27 cellular contexts compared by ENCODE assay signal in genomic region chrX:28609917-28610613, GRCh38. TPM values are rescaled to one million over a fixed set of nuclear protein-coding genes. Genes with fewer than 3 reads are reported as not detected.
DNase-seq lines count a peak whose midpoint lies in the region; ATAC-seq and TF ChIP-seq lines count a peak whose summit lies in the region.
"Had no signal": no experiment of that assay in that cellular context is flagged by ENCODE, and none has a peak within 500 bp of the region (broad histone marks: within the 10 kb centered on the region; RNA-seq: fewer than 3 reads in every experiment).

No MANE protein-coding gene starts in this region.

- H3K27me3 ChIP-seq in MG63, result no peaks in the 10 kb centered on the region
- H3K27me3 ChIP-seq in stomach, result no peaks in the 10 kb centered on the region
- H3K27me3 ChIP-seq: brain microvascular endothelial cell, gastroesophageal sphincter, neural progenitor cell, testis had no signal

- intact Hi-C loops in left cardiac atrium (cut with DNase I) (loop anchor here in 1 of 2 donors (5.0 kb wide), 1 partner anchor 237 kb away; no protein-coding TSS in a partner anchor), stomach (cut with DNase I; ENCODE audit: low total_unique reads) (no loop called here)

- no peak for TF ChIP-seq CTCF in stomach (IDR thresholded peaks at IDR 0.05)

- no peaks in the 10 kb centered on the region for H3K4me1 ChIP-seq in stomach
- H3K4me1 ChIP-seq: psoas muscle, testis had no signal

- no peak for TF ChIP-seq POLR2A in stomach (IDR thresholded peaks at IDR 0.05)

- H3K4me1 Mint-ChIP-seq in activated naive CD8-positive, alpha-beta T cell treated with anti-CD3 and anti-CD28 coated beads, Interleukin-2, amount 50 U/mL, for 24 hours, result no peaks in the 10 kb centered on the region
- H3K4me1 Mint-ChIP-seq: stimulated activated effector memory CD8-positive, alpha-beta T cell treated with anti-CD3 and anti-CD28 coated beads, Interleukin-12 subunit alpha, Interleukin-12 subunit beta, amount 100 ng/mL, for 72 hours had no signal

- H3K36me3 Mint-ChIP-seq in activated naive CD8-positive, alpha-beta T cell treated with anti-CD3 and anti-CD28 coated beads, Interleukin-2, amount 50 U/mL, for 24 hours (ENCODE audit: low read depth), result no peaks in the 10 kb centered on the region
- H3K36me3 Mint-ChIP-seq: CD4-positive, CD25-positive, alpha-beta regulatory T cell; neural progenitor cell; stimulated activated effector memory CD8-positive, alpha-beta T cell treated with anti-CD3 and anti-CD28 coated beads, Interleukin-12 subunit alpha, Interleukin-12 subunit beta, amount 100 ng/mL, for 72 hours had no signal

- TF ChIP-seq EP300 in stomach (IDR thresholded peaks at IDR 0.05), result no peak

- H3K27ac ChIP-seq in stomach, result no peak overlapping the region
- H3K27ac ChIP-seq: brain microvascular endothelial cell, coronary artery, gastroesophageal sphincter, neural progenitor cell, psoas muscle, testis had no signal

- H3K4me3 ChIP-seq in MG63, result no peak overlapping the region
- no peak overlapping the region for H3K4me3 ChIP-seq in stomach
- H3K4me3 ChIP-seq: coronary artery, gastroesophageal sphincter, neural progenitor cell, psoas muscle, smooth muscle cell, testis had no signal

- no peak overlapping the region for H3K27ac Mint-ChIP-seq in activated naive CD8-positive, alpha-beta T cell treated with anti-CD3 and anti-CD28 coated beads, Interleukin-2, amount 50 U/mL, for 24 hours
- H3K27ac Mint-ChIP-seq: CD4-positive, CD25-positive, alpha-beta regulatory T cell; neural progenitor cell; stimulated activated effector memory CD8-positive, alpha-beta T cell treated with anti-CD3 and anti-CD28 coated beads, Interleukin-12 subunit alpha, Interleukin-12 subunit beta, amount 100 ng/mL, for 72 hours had no signal

- 32 to 46% (median 40%) methylated on average over 5 of the region's 5 CpGs for WGBS in stomach, 5 donors

- peak; percentile 8 for DNase-seq in MG63
- peak; percentile 29 for DNase-seq in NCI-H345 treated with DMSO at 0.1 percent for 48 hours (lab: John Stamatoyannopoulos, UW; ENCODE audit: unreplicated experiment)
- DNase-seq in left cardiac atrium, result peak; percentile 44
- peak; percentile 63 for DNase-seq in stomach
- DNase-seq in DMS53 (lab: John Stamatoyannopoulos, UW), result no peak
- no peak for DNase-seq in activated naive CD8-positive, alpha-beta T cell treated with anti-CD3 and anti-CD28 coated beads, Interleukin-2, amount 50 U/mL, for 24 hours
- DNase-seq: activated CD8-positive, alpha-beta memory T cell treated with anti-CD3 and anti-CD28 coated beads for 24 hours; activated gamma-delta T cell treated with Interleukin-2 at 50 U/mL for 16 hours; activated T-cell treated with anti-CD3 and anti-CD28 coated beads, Interleukin-2, amount 50 U/mL, for 1 hour; brain microvascular endothelial cell; CD4-positive, CD25-positive, alpha-beta regulatory T cell; IMR-90; islet precursor cell; NCI-H1417; NCI-H2081; NCI-H524; psoas muscle; stimulated activated CD4-positive, alpha-beta T cell treated with anti-CD3 and anti-CD28 coated beads, Interleukin-2, amount 100 ng/mL, for 48 hours; T-helper 1 cell; testis had no signal

- ATAC-seq in left cardiac atrium, result peak in 1 of 2 donors; percentile 60
- no peak for ATAC-seq in activated naive CD8-positive, alpha-beta T cell treated with anti-CD3 and anti-CD28 coated beads, Interleukin-2, amount 50 U/mL, for 24 hours
- ATAC-seq in HG03565 (IDR thresholded peaks at IDR 0.05; ENCODE audit: unreplicated experiment), result no peak
- ATAC-seq: gastroesophageal sphincter; psoas muscle; stimulated activated effector memory CD8-positive, alpha-beta T cell treated with anti-CD3 and anti-CD28 coated beads, Interleukin-12 subunit alpha, Interleukin-12 subunit beta, amount 100 ng/mL, for 72 hours had no signal

- H3K27me3 Mint-ChIP-seq in activated naive CD8-positive, alpha-beta T cell treated with anti-CD3 and anti-CD28 coated beads, Interleukin-2, amount 50 U/mL, for 24 hours, result no peaks in the 10 kb centered on the region
- H3K27me3 Mint-ChIP-seq: CD4-positive, CD25-positive, alpha-beta regulatory T cell had no signal

- H3K36me3 ChIP-seq in MG63 (no peaks in the 10 kb centered on the region), stomach (no peaks in the 10 kb centered on the region)
- H3K36me3 ChIP-seq: brain microvascular endothelial cell, gastroesophageal sphincter had no signal

- H3K9me3 ChIP-seq in MG63 (no peaks in the 10 kb centered on the region), stomach (no peaks in the 10 kb centered on the region)
- H3K9me3 ChIP-seq: gastroesophageal sphincter, psoas muscle, testis had no signal

- H3K9me3 Mint-ChIP-seq in activated naive CD8-positive, alpha-beta T cell treated with anti-CD3 and anti-CD28 coated beads, Interleukin-2, amount 50 U/mL, for 24 hours, result peaks cover 3% of the 10 kb centered on the region
- H3K9me3 Mint-ChIP-seq: neural progenitor cell had no signal

- H3K4me3 Mint-ChIP-seq in activated naive CD8-positive, alpha-beta T cell treated with anti-CD3 and anti-CD28 coated beads, Interleukin-2, amount 50 U/mL, for 24 hours, result no peak overlapping the region
- H3K4me3 Mint-ChIP-seq: CD4-positive, CD25-positive, alpha-beta regulatory T cell; neural progenitor cell; stimulated activated effector memory CD8-positive, alpha-beta T cell treated with anti-CD3 and anti-CD28 coated beads, Interleukin-12 subunit alpha, Interleukin-12 subunit beta, amount 100 ng/mL, for 72 hours had no signal

RNA-seq across cellular contexts. Expression of gene IL1RAPL1, which starts 22.8 kb away (rescaled TPM):
- total RNA-seq in MG63 (2014; rRNA removed; shearing (Covaris generic); ENCODE audit: low replicate concordance), result 0.10 TPM in 1 of 2 replicates, not detected in the other
- total RNA-seq in left cardiac atrium (1 to 10 TPM; 1.6 to 1.7 TPM), stomach (1 to 10 TPM in 1 of 5 donors, under 1 TPM in 2, not detected in 2; 0.29 to 3.3 (median 0.87) TPM)
- polyA plus RNA-seq in stomach, result under 1 TPM in 2 of 3 donors, not detected in 1; 0.06 to 0.31 TPM
- total RNA-seq: CD4-positive, CD25-positive, alpha-beta regulatory T cell; lung microvascular endothelial cell had no signal
- polyA plus RNA-seq: CD4-positive, CD25-positive, alpha-beta regulatory T cell; smooth muscle cell had no signal

Comparison
In these comparisons a context has a peak if more than half of its experiments do, and no peak if none do; other contexts are left out.
1. DNase-seq: peak in MG63 (single experiment), NCI-H345 treated with DMSO at 0.1 percent for 48 hours (single experiment), left cardiac atrium (single experiment) and stomach (single experiment); none in DMS53 (single experiment) and activated naive CD8-positive, alpha-beta T cell treated with anti-CD3 and anti-CD28 coated beads, Interleukin-2, amount 50 U/mL, for 24 hours (single experiment).